ENCODE assay signal across 8 cellular contexts in genomic region chr1:223133824-223134435, GRCh38. TPM values are rescaled to one million over a fixed set of nuclear protein-coding genes. Genes with fewer than 3 reads are reported as not detected.
DNase-seq lines count a peak whose midpoint lies in the region; ATAC-seq and TF ChIP-seq lines count a peak whose summit lies in the region.

No MANE protein-coding gene starts in this region.

- no peaks in the 10 kb centered on the region for H3K9me3 Mint-ChIP-seq in CD8-positive, alpha-beta T cell

- H3K79me2 ChIP-seq in OCI-LY3 (ENCODE audit: low read length) = no peaks in the 10 kb centered on the region

- H4K20me1 ChIP-seq in OCI-LY3 (ENCODE audit: insufficient read depth, low read length) = no peaks in the 10 kb centered on the region

- H3K36me3 Mint-ChIP-seq in CD8-positive, alpha-beta T cell = no peaks in the 10 kb centered on the region

- H3K4me3 ChIP-seq in CD8-positive, alpha-beta T cell (ENCODE audit: low read depth, low read length) = peak overlapping the region; percentile 28
- H3K4me3 ChIP-seq in HUES6 (ENCODE audit: low read depth, low read length) (peak overlapping the region; percentile 58), OCI-LY3 (ENCODE audit: low read length) (peak overlapping the region; percentile 71), epithelial cell of esophagus (ENCODE audit: low read length) (peak overlapping the region; percentile 46), mucosa of descending colon (no peak overlapping the region)

- H3K27ac ChIP-seq in CD8-positive, alpha-beta T cell (ENCODE audit: low read depth, low read length) = no peak overlapping the region
- H3K27ac ChIP-seq in HUES6 (ENCODE audit: low read depth, low read length) (no peak overlapping the region), OCI-LY3 (ENCODE audit: low read length) (no peak overlapping the region)

- peak; percentile 46 to 87 (median 73) for DNase-seq in CD8-positive, alpha-beta T cell
- DNase-seq in activated T-cell treated with anti-CD3 and anti-CD28 coated beads for 1 hour (ENCODE audit: low read depth) (peak; percentile 73), epithelial cell of esophagus (ENCODE audit: low read depth) (peak; percentile 96), mucosa of descending colon (peak; percentile 83 to 86 (median 86))
- peak; percentile 60 to 65 for DNase-seq in stimulated activated CD8-positive, alpha-beta memory T cell treated with anti-CD3 and anti-CD28 coated beads, Interleukin-2, amount 100 ng/mL, for 48 hours (ENCODE audit: low read depth in 2 of 2)

- no peak overlapping the region for H3K9ac ChIP-seq in HUES6 (ENCODE audit: low read length)
- H3K9ac ChIP-seq in OCI-LY3 (ENCODE audit: low read length) = peak overlapping the region; percentile 7; the same call in 1 of the 2 replicates

- peak overlapping the region; percentile 94 for H3K4me2 ChIP-seq in OCI-LY3 (ENCODE audit: low read length)

- POLR2A ChIA-PET in CD8-positive, alpha-beta T cell (lab: Charles Lee) = interaction anchor here (0.8 to 1.3 kb wide), 2 partner anchors 9 to 10 kb away, joined by 4 read pairs; partner anchors contain the start of gene TLR5

- H3K4me3 Mint-ChIP-seq in CD8-positive, alpha-beta T cell = peak overlapping the region; percentile 69

- intact Hi-C loops in CD8-positive, alpha-beta T cell (cut with DNase I, micrococcal nuclease) = loop anchor here (1.0 to 2.0 kb wide), 5 partner anchors 111 to 550 kb away; no protein-coding TSS in a partner anchor
- intact Hi-C loops in mucosa of descending colon (cut with DNase I, micrococcal nuclease) = loop anchor here (10.0 kb wide), 1 partner anchor 551 kb away; no protein-coding TSS in a partner anchor

- H3K4me1 ChIP-seq in CD8-positive, alpha-beta T cell (ENCODE audit: insufficient read depth, low read length) = peaks cover 7% of the 10 kb centered on the region
- H3K4me1 ChIP-seq in HUES6 (ENCODE audit: control insufficient read depth, insufficient read depth, low read length) (peaks cover 20% of the 10 kb centered on the region), OCI-LY3 (ENCODE audit: low read length) (peaks cover 16% of the 10 kb centered on the region), mucosa of descending colon (ENCODE audit: low read depth) (peaks cover 15% of the 10 kb centered on the region)

- ATAC-seq in CD8-positive, alpha-beta T cell = peak; percentile 97
- ATAC-seq in GM21423 (IDR thresholded peaks at IDR 0.05; ENCODE audit: unreplicated experiment) (peak; percentile 92), mucosa of descending colon (peak; percentile 95)

- no peaks in the 10 kb centered on the region for H3K36me3 ChIP-seq in CD8-positive, alpha-beta T cell (ENCODE audit: insufficient read depth, low read length)
- H3K36me3 ChIP-seq in HUES6 (ENCODE audit: control insufficient read depth, insufficient read depth, low read length) = no peaks in the 10 kb centered on the region
- H3K36me3 ChIP-seq in OCI-LY3 (replicated peaks; ENCODE audit: low read depth, low read length) = no peaks in the 10 kb centered on the region
- no peaks in the 10 kb centered on the region for H3K36me3 ChIP-seq in mucosa of descending colon (ENCODE audit: low read depth)

- no peaks in the 10 kb centered on the region for H3K27me3 ChIP-seq in CD8-positive, alpha-beta T cell (ENCODE audit: insufficient read depth, low read length)
- H3K27me3 ChIP-seq in HUES6 (ENCODE audit: control insufficient read depth, insufficient read depth, low read length) = peaks cover 61% of the 10 kb centered on the region
- peaks cover 65% of the 10 kb centered on the region for H3K27me3 ChIP-seq in OCI-LY3 (ENCODE audit: low read depth, low read length)

- TF ChIP-seq CTCF in CD8-positive, alpha-beta T cell (IDR thresholded peaks at IDR 0.05) = peak; percentile 85
- TF ChIP-seq CTCF in OCI-LY3 (IDR thresholded peaks at IDR 0.05; ENCODE audit: low read depth, low read length) = peak; percentile 93; the same call in 1 of the 2 replicates
- peak; percentile 93 for TF ChIP-seq CTCF in epithelial cell of esophagus (IDR thresholded peaks at IDR 0.05; ENCODE audit: insufficient read depth, low read depth, low read length, missing control alignments)
- TF ChIP-seq CTCF in mucosa of descending colon (IDR thresholded peaks at IDR 0.05) = peak; percentile 90

- no peak overlapping the region for H3K27ac Mint-ChIP-seq in CD8-positive, alpha-beta T cell

- CTCF ChIA-PET in CD8-positive, alpha-beta T cell (lab: Charles Lee) = interaction anchor here (0.6 to 8.2 kb wide), 51 partner anchors 8 to 615 kb away, joined by 3 to 90 read pairs (median 4); partner anchors contain the start of genes SUSD4 and TLR5

- H3K4me1 Mint-ChIP-seq in CD8-positive, alpha-beta T cell (ENCODE audit: low read depth) = peaks cover 15% of the 10 kb centered on the region

- no peaks in the 10 kb centered on the region for H3K9me3 ChIP-seq in CD8-positive, alpha-beta T cell (ENCODE audit: low read length)
- no peaks in the 10 kb centered on the region for H3K9me3 ChIP-seq in HUES6 (ENCODE audit: control insufficient read depth, insufficient read depth, low read depth, low read length)
- H3K9me3 ChIP-seq in OCI-LY3 (ENCODE audit: insufficient read depth, low read length) = no peaks in the 10 kb centered on the region
- no peaks in the 10 kb centered on the region for H3K9me3 ChIP-seq in mucosa of descending colon

- peaks cover 7% of the 10 kb centered on the region for H3K27me3 Mint-ChIP-seq in CD8-positive, alpha-beta T cell (ENCODE audit: low read depth)

- H2AFZ ChIP-seq in OCI-LY3 (ENCODE audit: low read depth, low read length) = peak overlapping the region; percentile 76; the same call in 1 of the 2 replicates

RNA-seq across cellular contexts. Expression of gene TLR5, which starts 9.1 kb away (rescaled TPM):
- 1 to 10 TPM; 1.1 to 1.2 TPM for total RNA-seq in CD8-positive, alpha-beta T cell
- 1 to 10 TPM; 2.2 to 6.9 (median 3.9) TPM for total RNA-seq in mucosa of descending colon
